Comparison of ENCODE assay signal across 8 cellular contexts in the genomic region with DNA sequence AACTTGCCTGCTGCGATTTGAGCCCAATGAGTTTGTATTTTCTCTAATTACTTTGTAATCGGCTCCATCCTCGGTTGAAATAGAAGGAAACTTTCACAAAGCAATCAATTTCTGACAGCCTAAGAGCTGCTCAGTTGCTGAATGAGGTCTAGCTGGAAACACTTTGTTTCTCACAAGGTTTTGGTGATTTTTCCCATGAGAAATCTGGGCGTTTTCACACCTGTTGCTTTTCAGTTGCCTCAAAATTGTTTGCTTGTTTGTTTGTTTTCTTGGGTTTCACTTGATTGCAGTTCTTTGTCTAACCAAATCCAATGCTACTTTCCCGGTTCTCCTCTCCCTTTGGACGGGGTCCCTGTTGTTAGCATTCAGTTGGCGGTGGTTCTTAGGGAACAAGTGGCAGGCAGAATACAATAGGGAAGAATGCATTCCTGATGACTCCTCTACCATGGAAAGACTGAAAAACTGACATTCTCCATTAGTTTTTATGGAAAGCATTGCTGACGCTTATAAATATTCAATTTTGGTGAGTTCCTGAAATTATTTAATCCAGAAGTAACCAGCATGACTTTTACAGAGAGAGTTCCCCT.
A peak's percentile ranks its signal among the peaks of the same experiment; 100 is the strongest.
DNase-seq lines count a peak whose midpoint lies in the region; ATAC-seq and TF ChIP-seq lines count a peak whose summit lies in the region.

No MANE protein-coding gene starts in this region.

- CTCF ChIA-PET in T-cell (lab: Charles Lee), result no interaction called here

- peak overlapping the region; percentile 36 for H3K4me3 Mint-ChIP-seq in activated T-helper 1 cell treated with anti-CD3 and anti-CD28 coated beads, Interleukin-12 subunit alpha, Interleukin-12 subunit beta, Interleukin-2, Interleukin-4 antibody, amounts not matched to agents 30 ng/mL and 10 ng/mL and 1 ng/mL, durations not matched to agents 14 hours and 24 hours and 36 hours
- peak overlapping the region in 1 of 3 donors; percentile 42 for H3K4me3 Mint-ChIP-seq in T-cell

- no peak for ATAC-seq in GM21381 (IDR thresholded peaks at IDR 0.05; ENCODE audit: unreplicated experiment)
- no peak for ATAC-seq in T-cell (replicated peaks in 1 of 4)

- no peaks in the 10 kb centered on the region for H3K9me3 Mint-ChIP-seq in activated T-helper 1 cell treated with anti-CD3 and anti-CD28 coated beads, Interleukin-12 subunit alpha, Interleukin-12 subunit beta, Interleukin-2, Interleukin-4 antibody, amounts not matched to agents 30 ng/mL and 10 ng/mL and 1 ng/mL, durations not matched to agents 14 hours and 24 hours and 36 hours
- H3K9me3 Mint-ChIP-seq in T-cell, result no peaks in the 10 kb centered on the region

- H3K9ac ChIP-seq in ES-I3 (ENCODE audit: low read depth, low read length) (peak overlapping the region; percentile 97; the same call in 1 of the 2 replicates), rectal smooth muscle tissue (ENCODE audit: low read length) (no peak overlapping the region)

- POLR2A ChIA-PET in T-cell (lab: Charles Lee), result no interaction called here

- H3K27me3 ChIP-seq in right atrium auricular region, result no peaks in the 10 kb centered on the region
- H3K27me3 ChIP-seq in rectal smooth muscle tissue (ENCODE audit: control insufficient read depth, insufficient read depth, low read length), result no peaks in the 10 kb centered on the region

- intact Hi-C loops in activated T-helper 1 cell treated with anti-CD3 and anti-CD28 coated beads, Interleukin-12 subunit alpha, Interleukin-12 subunit beta, Interleukin-2, Interleukin-4 antibody, amounts not matched to agents 30 ng/mL and 10 ng/mL and 1 ng/mL, durations not matched to agents 14 hours and 24 hours and 36 hours (cut with micrococcal nuclease), result no loop called here

- H3K36me3 ChIP-seq in ES-I3 (ENCODE audit: insufficient read depth, low read length) (no peaks in the 10 kb centered on the region), right atrium auricular region (no peaks in the 10 kb centered on the region), rectal smooth muscle tissue (ENCODE audit: control insufficient read depth, insufficient read depth, low read length) (no peaks in the 10 kb centered on the region)

- DNase-seq in activated T-helper 1 cell treated with anti-CD3 and anti-CD28 coated beads, Interleukin-12 subunit alpha, Interleukin-12 subunit beta, Interleukin-2, Interleukin-4 antibody, amounts not matched to agents 30 ng/mL and 10 ng/mL and 1 ng/mL, durations not matched to agents 14 hours and 24 hours and 36 hours (ENCODE audit: low spot score), result no peak
- DNase-seq in right atrium auricular region (ENCODE audit: low spot score) (no peak), dedifferentiated amniotic fluid mesenchymal stem cell (ENCODE audit: extremely low spot score) (no peak), T-cell (no peak)
- no peak for DNase-seq in stimulated activated CD4-positive, alpha-beta T cell treated with anti-CD3 and anti-CD28 coated beads, Interleukin-4, amount 100 ng/mL, for 1 hour

- peaks cover 51% of the 10 kb centered on the region for H3K27me3 Mint-ChIP-seq in activated T-helper 1 cell treated with anti-CD3 and anti-CD28 coated beads, Interleukin-12 subunit alpha, Interleukin-12 subunit beta, Interleukin-2, Interleukin-4 antibody, amounts not matched to agents 30 ng/mL and 10 ng/mL and 1 ng/mL, durations not matched to agents 14 hours and 24 hours and 36 hours (ENCODE audit: insufficient read depth)
- H3K27me3 Mint-ChIP-seq in T-cell, result peaks cover 53 to 73% of the 10 kb centered on the region in 2 donors

- H3K9me3 ChIP-seq in ES-I3 (ENCODE audit: control insufficient read depth, insufficient read depth, low read length) (no peaks in the 10 kb centered on the region), right atrium auricular region (no peaks in the 10 kb centered on the region)

- H3K27ac ChIP-seq in right atrium auricular region (peak overlapping the region; percentile 79 to 84), rectal smooth muscle tissue (ENCODE audit: low read depth, low read length) (peak overlapping the region; percentile 72)

- peak overlapping the region; percentile 42 to 58 for H3K4me3 ChIP-seq in right atrium auricular region
- peak overlapping the region; percentile 90 for H3K4me3 ChIP-seq in rectal smooth muscle tissue (ENCODE audit: low read length)

- no peak overlapping the region for H3K27ac Mint-ChIP-seq in activated T-helper 1 cell treated with anti-CD3 and anti-CD28 coated beads, Interleukin-12 subunit alpha, Interleukin-12 subunit beta, Interleukin-2, Interleukin-4 antibody, amounts not matched to agents 30 ng/mL and 10 ng/mL and 1 ng/mL, durations not matched to agents 14 hours and 24 hours and 36 hours
- H3K27ac Mint-ChIP-seq in T-cell, result no peak overlapping the region

- TF ChIP-seq CTCF in right atrium auricular region (IDR thresholded peaks at IDR 0.05), result no peak

- H3K36me3 Mint-ChIP-seq in activated T-helper 1 cell treated with anti-CD3 and anti-CD28 coated beads, Interleukin-12 subunit alpha, Interleukin-12 subunit beta, Interleukin-2, Interleukin-4 antibody, amounts not matched to agents 30 ng/mL and 10 ng/mL and 1 ng/mL, durations not matched to agents 14 hours and 24 hours and 36 hours (ENCODE audit: low read depth), result no peaks in the 10 kb centered on the region
- no peaks in the 10 kb centered on the region for H3K36me3 Mint-ChIP-seq in T-cell

- H3K4me1 ChIP-seq in ES-I3 (ENCODE audit: insufficient read depth, low read length), result peaks cover 14% of the 10 kb centered on the region
- H3K4me1 ChIP-seq in right atrium auricular region, result peaks cover 0 to 56% of the 10 kb centered on the region in 2 donors
- H3K4me1 ChIP-seq in rectal smooth muscle tissue (ENCODE audit: control insufficient read depth, insufficient read depth, low read length), result peaks cover 11% of the 10 kb centered on the region

- peaks cover 16% of the 10 kb centered on the region for H3K4me1 Mint-ChIP-seq in activated T-helper 1 cell treated with anti-CD3 and anti-CD28 coated beads, Interleukin-12 subunit alpha, Interleukin-12 subunit beta, Interleukin-2, Interleukin-4 antibody, amounts not matched to agents 30 ng/mL and 10 ng/mL and 1 ng/mL, durations not matched to agents 14 hours and 24 hours and 36 hours (ENCODE audit: low read depth)
- peaks cover 8 to 14% (median 14%) of the 10 kb centered on the region in 3 donors for H3K4me1 Mint-ChIP-seq in T-cell
